ENCODE assay signal across 8 cellular contexts in the genomic region with DNA sequence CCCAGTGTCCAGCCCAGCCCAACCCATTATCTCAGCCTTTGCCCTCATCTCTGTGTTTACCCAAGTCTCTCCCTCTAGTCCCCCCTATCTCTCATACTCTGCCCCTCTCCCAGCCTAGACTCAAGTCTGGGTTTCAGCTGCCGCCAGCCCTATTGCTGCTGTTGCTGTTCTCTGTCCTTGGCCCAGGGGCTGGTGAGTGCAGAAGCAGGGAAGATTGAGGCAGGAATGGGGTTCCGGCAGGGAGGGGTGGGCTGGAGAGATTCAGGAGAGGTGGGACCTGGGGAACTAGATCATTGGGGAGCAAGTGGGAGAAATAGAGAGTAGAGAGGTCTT. TPM values are rescaled to one million over a fixed set of nuclear protein-coding genes. Genes with fewer than 3 reads are reported as not detected.
DNase-seq lines count a peak whose midpoint lies in the region; ATAC-seq and TF ChIP-seq lines count a peak whose summit lies in the region.

No MANE protein-coding gene starts in this region.

- no peak for TF ChIP-seq CTCF in breast epithelium (IDR thresholded peaks at IDR 0.05)

- H3K4me3 ChIP-seq in breast epithelium (peak overlapping the region; percentile 65 to 89 (median 77)), muscle layer of colon (ENCODE audit: low read depth in 1 of 2, low read length in 2 of 2) (peak overlapping the region; percentile 43 to 82)

- TF ChIP-seq POLR2A in breast epithelium (IDR thresholded peaks at IDR 0.05): no peak

- no peaks in the 10 kb centered on the region for H3K36me3 Mint-ChIP-seq in stimulated activated naive CD8-positive, alpha-beta T cell treated with anti-CD3 and anti-CD28 coated beads, Interleukin-15, Interleukin-2, amounts not matched to agents 100 ng/mL and 50 ng/mL, for 24 hours (ENCODE audit: low read depth)

- in situ Hi-C loops in ACHN (cut with HindIII; ENCODE audit: low pct_ligation_motif_present, low pct_unique_long_range_greater_than_20kb, low sequenced_read_pairs): no loop called here

- peak overlapping the region; percentile 55 for H3K27ac Mint-ChIP-seq in stimulated activated naive CD8-positive, alpha-beta T cell treated with anti-CD3 and anti-CD28 coated beads, Interleukin-15, Interleukin-2, amounts not matched to agents 100 ng/mL and 50 ng/mL, for 24 hours

- no peaks in the 10 kb centered on the region for H3K27me3 Mint-ChIP-seq in stimulated activated naive CD8-positive, alpha-beta T cell treated with anti-CD3 and anti-CD28 coated beads, Interleukin-15, Interleukin-2, amounts not matched to agents 100 ng/mL and 50 ng/mL, for 24 hours

- no peak for DNase-seq in stimulated activated naive CD8-positive, alpha-beta T cell treated with anti-CD3 and anti-CD28 coated beads, Interleukin-15, Interleukin-2, amounts not matched to agents 100 U/mL and 50 U/mL, for 24 hours
- no peak for DNase-seq in breast epithelium (ENCODE audit: low spot score in 2 of 2)
- no peak for DNase-seq in NCI-H748 (lab: John Stamatoyannopoulos, UW; ENCODE audit: unreplicated experiment)
- DNase-seq in NCI-H510A treated with DMSO at 0.1 percent for 48 hours (lab: John Stamatoyannopoulos, UW): no peak
- DNase-seq in ACHN: no peak
- no peak for DNase-seq in cerebellar nuclear complex (lab: John Stamatoyannopoulos, UW)

- no peaks in the 10 kb centered on the region for H3K9me3 Mint-ChIP-seq in stimulated activated naive CD8-positive, alpha-beta T cell treated with anti-CD3 and anti-CD28 coated beads, Interleukin-15, Interleukin-2, amounts not matched to agents 100 ng/mL and 50 ng/mL, for 24 hours

- peaks cover 34% of the 10 kb centered on the region for H3K4me1 Mint-ChIP-seq in stimulated activated naive CD8-positive, alpha-beta T cell treated with anti-CD3 and anti-CD28 coated beads, Interleukin-15, Interleukin-2, amounts not matched to agents 100 ng/mL and 50 ng/mL, for 24 hours (ENCODE audit: low read depth)

- peak overlapping the region; percentile 73 for H3K4me3 Mint-ChIP-seq in stimulated activated naive CD8-positive, alpha-beta T cell treated with anti-CD3 and anti-CD28 coated beads, Interleukin-15, Interleukin-2, amounts not matched to agents 100 ng/mL and 50 ng/mL, for 24 hours

- H3K9ac ChIP-seq in muscle layer of colon (ENCODE audit: low read length): peak overlapping the region; percentile 84

- H3K36me3 ChIP-seq in breast epithelium (no peaks in the 10 kb centered on the region), muscle layer of colon (ENCODE audit: insufficient read depth, low read length) (no peaks in the 10 kb centered on the region)

- H3K27me3 ChIP-seq in breast epithelium (no peaks in the 10 kb centered on the region), muscle layer of colon (ENCODE audit: control insufficient read depth in 1 of 2, insufficient read depth in 2 of 2, low read length in 2 of 2) (no peaks in the 10 kb centered on the region)

- H3K9me3 ChIP-seq in breast epithelium: no peaks in the 10 kb centered on the region
- no peaks in the 10 kb centered on the region for H3K9me3 ChIP-seq in muscle layer of colon (ENCODE audit: low read length)

- H3K4me1 ChIP-seq in breast epithelium (peaks cover 4 to 16% of the 10 kb centered on the region in 2 donors), muscle layer of colon (ENCODE audit: insufficient read depth, low read length) (peaks cover 36% of the 10 kb centered on the region)

- intact Hi-C loops in breast epithelium (cut with DNase I; ENCODE audit: low total_unique reads): loop anchor here (5.0 to 10.0 kb wide), 2 partner anchors 172 to 1905 kb away; partner anchors contain the start of genes CCDC107 and RMRP

- no peak for ATAC-seq in stimulated activated naive CD8-positive, alpha-beta T cell treated with anti-CD3 and anti-CD28 coated beads, Interleukin-15, Interleukin-2, amounts not matched to agents 100 U/mL and 50 U/mL, for 24 hours

- H3K27ac ChIP-seq in breast epithelium: peak overlapping the region; percentile 93 to 99
- peak overlapping the region; percentile 66 for H3K27ac ChIP-seq in muscle layer of colon (ENCODE audit: low read depth, low read length)

RNA-seq across cellular contexts. Expression of gene TMEM8B, which starts 0.7 kb away (rescaled TPM):
- total RNA-seq in breast epithelium: 1 to 10 TPM; 4.9 to 7.9 (median 6.7) TPM

RNA-seq across cellular contexts. Expression of gene FAM221B, which starts 1.2 kb away (rescaled TPM):
- under 1 TPM in 1 of 3 donors, not detected in 2; 0.15 TPM for total RNA-seq in breast epithelium

RNA-seq across cellular contexts. Expression of gene HINT2, which starts 14.9 kb away (rescaled TPM):
- total RNA-seq in breast epithelium: 10 to 100 TPM; 25.0 to 55.7 (median 32.1) TPM

RNA-seq across cellular contexts. Expression of gene SPAG8, which starts 17.7 kb away (rescaled TPM):
- total RNA-seq in breast epithelium: 1 to 10 TPM; 1.1 to 2.2 (median 1.3) TPM

RNA-seq across cellular contexts. Expression of gene NPR2, which starts 38.3 kb away (rescaled TPM):
- 10 to 100 TPM; 10.2 to 34.2 (median 14.7) TPM for total RNA-seq in breast epithelium
